In the genomic region with DNA sequence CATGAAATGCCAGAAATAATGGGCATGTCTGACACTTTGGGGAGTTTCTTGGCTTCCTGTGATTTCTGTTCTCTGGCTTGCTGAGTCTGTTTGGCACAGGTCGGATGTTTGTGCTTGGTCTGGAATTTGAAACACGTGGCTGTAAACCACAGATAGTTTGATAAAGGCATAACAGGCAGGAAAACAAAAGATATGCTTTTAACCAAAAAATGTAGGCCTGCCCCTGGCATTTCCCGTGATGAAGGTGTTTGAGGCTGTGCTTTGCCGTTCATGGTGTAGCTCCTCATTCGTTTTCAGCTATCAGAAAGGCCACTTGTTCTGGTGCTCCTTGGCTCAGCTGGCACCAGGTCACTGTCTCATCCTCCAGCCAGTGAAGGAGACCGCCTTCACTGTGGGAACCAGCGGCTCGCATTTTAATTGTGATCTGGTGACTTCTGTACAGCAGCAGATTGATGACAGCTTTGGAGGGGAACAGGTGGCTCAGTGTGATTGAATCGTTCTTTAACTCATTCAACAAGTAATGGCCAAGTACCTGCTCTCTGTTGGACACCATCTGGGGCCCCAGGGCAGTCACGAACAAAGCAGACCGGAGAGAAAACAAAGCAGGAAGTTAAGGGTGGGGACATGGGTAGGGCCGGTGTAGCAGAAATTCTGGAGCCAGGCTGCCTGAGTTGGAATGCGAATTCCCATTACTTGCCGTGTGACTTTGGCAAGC, we compare ENCODE assay signal across 8 cellular contexts.
A peak's percentile ranks its signal among the peaks of the same experiment; 100 is the strongest.
DNase-seq lines count a peak whose midpoint lies in the region; ATAC-seq lines count a peak whose summit lies in the region.

No MANE protein-coding gene starts in this region.

- no peaks in the 10 kb centered on the region for H3K36me3 ChIP-seq in CD4-positive, alpha-beta memory T cell (ENCODE audit: insufficient read depth, low read length)
- no peaks in the 10 kb centered on the region for H3K36me3 ChIP-seq in KOPT-K1 (ENCODE audit: insufficient read depth, low read length)

- intact Hi-C loops in CD4-positive, alpha-beta memory T cell (cut with micrococcal nuclease) = loop anchor here (1.0 to 10.0 kb wide), 4 partner anchors 57 to 323 kb away; partner anchors contain the start of genes CCNY and CREM
- intact Hi-C loops in activated T-helper 1 cell treated with anti-CD3 and anti-CD28 coated beads, Interleukin-12 subunit alpha, Interleukin-12 subunit beta, Interleukin-2, Interleukin-4 antibody, amounts not matched to agents 30 ng/mL and 10 ng/mL and 1 ng/mL, durations not matched to agents 14 hours and 24 hours and 36 hours (cut with micrococcal nuclease) = no loop called here
- intact Hi-C loops in sciatic nerve (cut with DNase I) = no loop called here

- peaks cover 61 to 82% (median 68%) of the 10 kb centered on the region in 4 donors for H3K4me1 Mint-ChIP-seq in CD4-positive, alpha-beta memory T cell
- H3K4me1 Mint-ChIP-seq in activated T-helper 1 cell treated with anti-CD3 and anti-CD28 coated beads, Interleukin-12 subunit alpha, Interleukin-12 subunit beta, Interleukin-2, Interleukin-4 antibody, amounts not matched to agents 30 ng/mL and 10 ng/mL and 1 ng/mL, durations not matched to agents 14 hours and 24 hours and 36 hours (ENCODE audit: low read depth) = peaks cover 68% of the 10 kb centered on the region

- H3K27ac Mint-ChIP-seq in CD4-positive, alpha-beta memory T cell = peak overlapping the region; percentile 93 to 98 (median 97)
- H3K27ac Mint-ChIP-seq in activated T-helper 1 cell treated with anti-CD3 and anti-CD28 coated beads, Interleukin-12 subunit alpha, Interleukin-12 subunit beta, Interleukin-2, Interleukin-4 antibody, amounts not matched to agents 30 ng/mL and 10 ng/mL and 1 ng/mL, durations not matched to agents 14 hours and 24 hours and 36 hours = peak overlapping the region; percentile 61

- peak; percentile 50 for ATAC-seq in sciatic nerve
- ATAC-seq in GM18520 (IDR thresholded peaks at IDR 0.05; ENCODE audit: unreplicated experiment) = no peak

- CTCF ChIA-PET in CD4-positive, alpha-beta memory T cell (lab: Charles Lee; ENCODE audit: partially characterized antibody) = interaction anchor here (1.1 to 1.6 kb wide), 2 partner anchors 14 to 16 kb away, joined by 3 to 4 read pairs; no protein-coding TSS in a partner anchor

- peaks cover 0 to 28% (median 24%) of the 10 kb centered on the region in 8 donors for H3K9me3 Mint-ChIP-seq in CD4-positive, alpha-beta memory T cell
- H3K9me3 Mint-ChIP-seq in activated T-helper 1 cell treated with anti-CD3 and anti-CD28 coated beads, Interleukin-12 subunit alpha, Interleukin-12 subunit beta, Interleukin-2, Interleukin-4 antibody, amounts not matched to agents 30 ng/mL and 10 ng/mL and 1 ng/mL, durations not matched to agents 14 hours and 24 hours and 36 hours = peaks cover 21% of the 10 kb centered on the region

- no peaks in the 10 kb centered on the region for H3K27me3 ChIP-seq in CD4-positive, alpha-beta memory T cell (ENCODE audit: insufficient read depth, low read length)

- H3K4me3 ChIP-seq in CD4-positive, alpha-beta memory T cell (ENCODE audit: low read length in 2 of 2) = no peak overlapping the region

- peaks cover 14 to 19% of the 10 kb centered on the region in 2 donors for H3K36me3 Mint-ChIP-seq in CD4-positive, alpha-beta memory T cell
- H3K36me3 Mint-ChIP-seq in activated T-helper 1 cell treated with anti-CD3 and anti-CD28 coated beads, Interleukin-12 subunit alpha, Interleukin-12 subunit beta, Interleukin-2, Interleukin-4 antibody, amounts not matched to agents 30 ng/mL and 10 ng/mL and 1 ng/mL, durations not matched to agents 14 hours and 24 hours and 36 hours (ENCODE audit: low read depth) = peaks cover 17% of the 10 kb centered on the region

- H3K4me1 ChIP-seq in CD4-positive, alpha-beta memory T cell (ENCODE audit: insufficient read depth, low read length) = peaks cover 73% of the 10 kb centered on the region

- POLR2A ChIA-PET in CD4-positive, alpha-beta memory T cell (lab: Charles Lee; ENCODE audit: partially characterized antibody) = interaction anchor here (0.9 to 1.7 kb wide), 4 partner anchors 9 to 110 kb away, joined by 3 to 8 read pairs (median 4); no protein-coding TSS in a partner anchor

- H3K9me3 ChIP-seq in CD4-positive, alpha-beta memory T cell (ENCODE audit: control insufficient read depth in 1 of 2, low read length in 2 of 2) = peaks cover 0 to 14% of the 10 kb centered on the region in 2 donors
- H3K9me3 ChIP-seq in KOPT-K1 (ENCODE audit: insufficient read depth, low read length, poor library complexity, severe bottlenecking) = peaks cover 32% of the 10 kb centered on the region

- H3K27me3 Mint-ChIP-seq in CD4-positive, alpha-beta memory T cell = no peaks in the 10 kb centered on the region
- H3K27me3 Mint-ChIP-seq in activated T-helper 1 cell treated with anti-CD3 and anti-CD28 coated beads, Interleukin-12 subunit alpha, Interleukin-12 subunit beta, Interleukin-2, Interleukin-4 antibody, amounts not matched to agents 30 ng/mL and 10 ng/mL and 1 ng/mL, durations not matched to agents 14 hours and 24 hours and 36 hours (ENCODE audit: insufficient read depth) = peaks cover 2% of the 10 kb centered on the region

- H3K27ac ChIP-seq in CD4-positive, alpha-beta memory T cell (ENCODE audit: low read depth, low read length) = peak overlapping the region; percentile 59
- peak overlapping the region; percentile 66 for H3K27ac ChIP-seq in KOPT-K1 (ENCODE audit: low read depth, low read length, poor library complexity, severe bottlenecking)

- H3K4me3 Mint-ChIP-seq in CD4-positive, alpha-beta memory T cell = peak overlapping the region; percentile 60 to 94 (median 78)
- H3K4me3 Mint-ChIP-seq in activated T-helper 1 cell treated with anti-CD3 and anti-CD28 coated beads, Interleukin-12 subunit alpha, Interleukin-12 subunit beta, Interleukin-2, Interleukin-4 antibody, amounts not matched to agents 30 ng/mL and 10 ng/mL and 1 ng/mL, durations not matched to agents 14 hours and 24 hours and 36 hours = peak overlapping the region; percentile 52

- DNase-seq in CD4-positive, alpha-beta memory T cell = peak; percentile 56 to 76 (median 67)
- peak; percentile 16 for DNase-seq in activated T-helper 1 cell treated with anti-CD3 and anti-CD28 coated beads, Interleukin-12 subunit alpha, Interleukin-12 subunit beta, Interleukin-2, Interleukin-4 antibody, amounts not matched to agents 30 ng/mL and 10 ng/mL and 1 ng/mL, durations not matched to agents 14 hours and 24 hours and 36 hours (ENCODE audit: low spot score)
- DNase-seq in glomerular endothelial cell (ENCODE audit: extremely low read depth, low read depth, low spot score) = peak; percentile 64
- no peak for DNase-seq in sciatic nerve (ENCODE audit: low spot score)
- DNase-seq in amniotic stem cell (lab: John Stamatoyannopoulos, UW) = no peak
- DNase-seq in stimulated activated CD4-positive, alpha-beta T cell treated with anti-CD3 and anti-CD28 coated beads, Interleukin-12 subunit alpha, Interleukin-12 subunit beta, amount 100 ng/mL, for 4 hours = no peak

Comparison
In these comparisons a context has a peak if more than half of its experiments do, and no peak if none do; other contexts are left out.
1. DNase-seq: peak in CD4-positive, alpha-beta memory T cell (5 of 5), activated T-helper 1 cell treated with anti-CD3 and anti-CD28 coated beads, Interleukin-12 subunit alpha, Interleukin-12 subunit beta, Interleukin-2, Interleukin-4 antibody, amounts not matched to agents 30 ng/mL and 10 ng/mL and 1 ng/mL, durations not matched to agents 14 hours and 24 hours and 36 hours (single experiment) and glomerular endothelial cell (single experiment); none in sciatic nerve (single experiment), amniotic stem cell (single experiment) and stimulated activated CD4-positive, alpha-beta T cell treated with anti-CD3 and anti-CD28 coated beads, Interleukin-12 subunit alpha, Interleukin-12 subunit beta, amount 100 ng/mL, for 4 hours (single experiment).